In the genomic region with DNA sequence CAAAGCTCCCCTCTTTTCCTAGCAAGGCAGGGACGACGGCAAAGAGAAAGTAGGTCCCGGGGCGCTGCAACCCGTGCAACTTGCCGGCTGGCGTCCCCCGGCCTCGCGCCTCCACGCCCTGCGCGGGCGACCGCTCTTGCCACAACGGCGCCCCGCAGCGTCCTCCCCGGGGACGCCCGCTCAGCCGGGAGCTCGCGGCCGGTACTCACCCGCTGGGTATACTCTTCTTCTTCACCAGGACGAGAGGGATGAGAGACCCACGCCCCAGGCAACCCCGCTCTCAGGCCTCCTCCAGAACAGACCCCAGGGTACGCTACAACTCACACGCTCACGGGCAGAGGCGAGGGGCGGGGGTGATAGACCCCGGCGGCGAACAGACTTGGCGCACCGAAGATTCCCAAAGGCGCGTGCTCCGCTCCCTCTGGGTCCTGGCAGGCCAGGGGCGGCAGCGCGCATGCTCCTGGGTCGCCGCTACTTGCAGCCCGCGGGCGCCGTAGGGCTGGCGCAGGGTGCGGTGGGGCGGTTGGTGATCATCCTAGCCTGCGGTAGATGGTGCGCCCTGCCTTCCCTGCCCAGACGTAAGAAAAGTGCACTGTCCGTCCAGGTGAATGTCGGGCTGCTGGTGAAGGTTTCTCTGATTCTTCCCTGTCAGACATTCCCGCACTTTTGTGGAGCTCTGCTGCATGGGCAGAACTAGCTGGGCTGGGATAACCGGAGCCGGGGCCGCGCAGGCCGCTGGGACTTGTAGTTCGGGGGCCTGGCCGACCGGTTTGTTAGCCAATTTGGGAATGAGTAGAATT, we compare ENCODE assay signal across 8 cellular contexts. TPM values are rescaled to one million over a fixed set of nuclear protein-coding genes. Genes with fewer than 3 reads are reported as not detected.
DNase-seq lines count a peak whose midpoint lies in the region; ATAC-seq and TF ChIP-seq lines count a peak whose summit lies in the region.

A gene with protein sequence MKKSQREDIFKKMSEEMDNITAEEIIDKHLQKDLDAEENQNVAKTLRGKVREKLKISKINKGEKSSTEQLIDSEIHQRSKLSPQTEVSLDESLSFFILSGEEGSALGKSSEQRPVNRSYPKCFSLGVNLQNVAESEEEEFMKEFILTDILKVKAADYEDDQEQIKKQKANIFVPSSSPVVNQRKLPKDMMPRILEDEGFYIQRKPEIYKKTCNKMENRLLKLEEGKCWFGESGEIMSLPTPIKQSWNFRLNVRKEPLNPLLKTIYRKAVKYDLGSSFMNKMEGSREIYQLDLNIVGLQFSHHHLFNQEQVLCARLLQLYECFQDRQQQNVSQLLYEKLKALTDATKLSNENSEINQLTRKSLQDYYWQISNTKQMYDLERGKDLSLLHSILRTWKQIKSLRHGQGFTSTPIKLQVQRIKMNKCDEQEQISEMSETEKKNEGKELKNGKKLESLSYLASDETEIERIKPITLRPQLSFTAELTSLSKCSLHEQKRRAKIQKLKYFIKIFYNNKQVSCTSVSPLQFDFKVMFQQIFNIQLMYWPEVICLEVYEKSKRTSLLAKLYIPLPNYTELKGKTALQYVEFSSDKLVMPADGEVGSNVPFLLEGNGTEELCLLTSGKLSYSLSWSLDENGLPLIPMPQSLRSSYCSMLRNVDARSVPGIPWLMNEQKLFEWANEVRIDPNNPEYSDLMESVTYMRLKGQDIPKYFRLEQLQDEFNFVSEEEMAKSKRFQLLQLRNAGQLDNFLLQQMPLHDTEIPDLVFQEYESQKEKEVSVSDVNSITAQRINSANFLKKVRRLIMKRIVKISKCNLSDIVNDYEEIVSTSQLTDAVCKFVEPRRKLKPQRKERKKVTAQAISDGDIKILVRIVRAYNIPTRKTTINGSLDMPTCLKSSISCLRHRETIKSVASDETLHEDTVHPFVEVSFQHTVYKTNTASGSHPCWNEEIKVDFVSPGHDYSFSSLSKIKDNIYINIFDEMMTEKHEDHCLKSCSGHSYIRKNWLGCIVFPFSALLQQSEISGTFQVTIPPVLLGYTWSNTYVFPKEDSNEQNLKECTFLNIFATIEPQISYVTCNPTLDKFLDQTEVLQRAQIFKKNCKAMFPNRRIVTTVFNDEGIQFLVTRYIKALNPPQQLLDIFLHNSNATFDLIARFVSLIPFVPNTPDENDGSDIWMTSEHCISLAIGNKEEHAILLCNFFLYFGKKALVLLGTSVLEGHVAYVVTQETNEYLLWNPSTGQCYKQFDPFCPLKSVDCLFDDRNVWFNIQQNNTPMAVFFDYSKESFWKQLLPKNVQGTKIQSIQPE (N-terminal part only) (plus strand): TSS at position 522 of the 800 bp plus-strand sequence. CDS start 3,349 bp downstream, outside the sequence.

- H3K4me1 ChIP-seq in foreskin keratinocyte: no peaks in the 10 kb centered on the region
- no peaks in the 10 kb centered on the region for H3K4me1 ChIP-seq in neural progenitor cell
- peaks cover 0 to 18% (median 9%) of the 10 kb centered on the region in 5 donors for H3K4me1 ChIP-seq in subcutaneous abdominal adipose tissue (ENCODE audit: control insufficient read depth in 5 of 5, insufficient read depth in 5 of 5, low read length in 5 of 5)

- H4K20me1 ChIP-seq in neural progenitor cell (ENCODE audit: low read depth): no peaks in the 10 kb centered on the region

- H3K4me3 ChIP-seq in neural progenitor cell (peak within 1 kb of the TSS; percentile 60), subcutaneous abdominal adipose tissue (ENCODE audit: low read depth in 1 of 5, low read length in 5 of 5) (peak within 1 kb of the TSS; percentile 84 to 94 (median 93))

- POLR2A ChIA-PET in RWPE1 (lab: Yijun Ruan, JAX; ENCODE audit: low non-redundant PET): interaction anchor here (1.1 kb wide), 1 partner anchor 17 kb away, joined by 3 read pairs; no protein-coding TSS in a partner anchor

- DNase-seq in EH (ENCODE audit: low read depth): peak; percentile 82
- DNase-seq in RWPE1 (ENCODE audit: low spot score): peak; percentile 92
- peak; percentile 34 for DNase-seq in activated gamma-delta T cell treated with Interleukin-2 at 50 U/mL for 16 hours
- DNase-seq in foreskin keratinocyte: peak; percentile 70 to 82
- peak; percentile 93 for DNase-seq in neural progenitor cell (ENCODE audit: low spot score)

- peak; percentile 44; the same call in 1 of the 2 replicates for TF ChIP-seq CTCF in RWPE1 (conservative IDR thresholded peaks at IDR 0.05; ENCODE audit: low read depth)
- TF ChIP-seq CTCF in foreskin keratinocyte (conservative IDR thresholded peaks at IDR 0.05): peak; percentile 3
- no peak for TF ChIP-seq CTCF in neural progenitor cell (IDR thresholded peaks at IDR 0.05)

- H3K27ac ChIP-seq in RWPE1 (peak within 1 kb of the TSS; percentile 84), foreskin keratinocyte (peak within 1 kb of the TSS; percentile 14), neural progenitor cell (no peak within 1 kb of the TSS), subcutaneous abdominal adipose tissue (ENCODE audit: low read depth, low read length) (peak within 1 kb of the TSS; percentile 19)

- H3K27me3 ChIP-seq in foreskin keratinocyte (no peaks in the 10 kb centered on the region), neural progenitor cell (peaks cover 12% of the 10 kb centered on the region), subcutaneous abdominal adipose tissue (ENCODE audit: control insufficient read depth in 5 of 5, insufficient read depth in 4 of 5, low read length in 5 of 5) (no peaks in the 10 kb centered on the region)

- H3K27me3 Mint-ChIP-seq in neural progenitor cell (ENCODE audit: insufficient read depth, low read depth): peaks cover 4% of the 10 kb centered on the region

- H3K4me3 Mint-ChIP-seq in neural progenitor cell: peak within 1 kb of the TSS; percentile 93

- no peak within 1 kb of the TSS for H3K27ac Mint-ChIP-seq in neural progenitor cell

- peak within 1 kb of the TSS; percentile 96 for H2AFZ ChIP-seq in neural progenitor cell (replicated peaks)

- peak within 1 kb of the TSS; percentile 86 for H3K4me2 ChIP-seq in neural progenitor cell

- peak; percentile 88 for ATAC-seq in GM21576 (IDR thresholded peaks at IDR 0.05; ENCODE audit: unreplicated experiment)
- ATAC-seq in foreskin keratinocyte: peak; percentile 93

- no peak for TF ChIP-seq RAD21 in Ishikawa (IDR thresholded peaks at IDR 0.05; ENCODE audit: low read depth)

- no peak for TF ChIP-seq EP300 in Ishikawa (IDR thresholded peaks at IDR 0.05; ENCODE audit: borderline replicate concordance)

- H3F3A ChIP-seq in neural progenitor cell (ENCODE audit: low read depth): peaks cover 3% of the 10 kb centered on the region

- peaks cover 8% of the 10 kb centered on the region for H3K79me2 ChIP-seq in neural progenitor cell (ENCODE audit: low read depth)

- H3K36me3 Mint-ChIP-seq in neural progenitor cell: peaks cover 4% of the 10 kb centered on the region

- H3K4me1 Mint-ChIP-seq in neural progenitor cell: no peaks in the 10 kb centered on the region

- H3K9ac ChIP-seq in neural progenitor cell (no peak within 1 kb of the TSS), subcutaneous abdominal adipose tissue (ENCODE audit: low read length in 5 of 5) (peak within 1 kb of the TSS; percentile 64 to 85 (median 76))

- no peaks in the 10 kb centered on the region for H3K9me3 Mint-ChIP-seq in neural progenitor cell

- CTCF ChIA-PET in RWPE1 (lab: Yijun Ruan, JAX): interaction anchor here (0.6 to 1.4 kb wide), 8 partner anchors 12 to 1164 kb away, joined by 3 to 4 read pairs (median 3); no protein-coding TSS in a partner anchor

- H3K36me3 ChIP-seq in neural progenitor cell (no peaks in the 10 kb centered on the region), subcutaneous abdominal adipose tissue (ENCODE audit: control insufficient read depth in 5 of 5, insufficient read depth in 5 of 5, low read length in 5 of 5) (peaks cover 1 to 9% (median 6%) of the 10 kb centered on the region in 5 donors)

- H3K9me3 ChIP-seq in neural progenitor cell (ENCODE audit: low read depth) (no peaks in the 10 kb centered on the region), subcutaneous abdominal adipose tissue (ENCODE audit: control insufficient read depth in 5 of 5, low read length in 5 of 5) (no peaks in the 10 kb centered on the region)

TF ChIP-seq in Ishikawa, 13 proteins besides CTCF, POLR2A, EP300 and RAD21 (continues in another document):
- peak; percentile 58 for TF ChIP-seq TCF12 (IDR thresholded peaks at IDR 0.05; ENCODE audit: low read depth)
- TF ChIP-seq, protein P1, sequence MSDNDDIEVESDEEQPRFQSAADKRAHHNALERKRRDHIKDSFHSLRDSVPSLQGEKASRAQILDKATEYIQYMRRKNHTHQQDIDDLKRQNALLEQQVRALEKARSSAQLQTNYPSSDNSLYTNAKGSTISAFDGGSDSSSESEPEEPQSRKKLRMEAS (IDR thresholded peaks at IDR 0.05): peak; percentile 97
- 0 out of 2 replicates have a peak, but pooled peaks have one; percentile 8 for TF ChIP-seq EGR1 (IDR thresholded peaks at IDR 0.05)
- peak; percentile 53; the same call in 1 of the 2 replicates for TF ChIP-seq YY1 (IDR thresholded peaks at IDR 0.05; ENCODE audit: low read depth)
- TF ChIP-seq NFIC (IDR thresholded peaks at IDR 0.05): no peak; the same call in 1 of the 2 replicates
- TF ChIP-seq TAF1 (IDR thresholded peaks at IDR 0.05; ENCODE audit: low read depth): peak; percentile 69
- TF ChIP-seq, protein P2, sequence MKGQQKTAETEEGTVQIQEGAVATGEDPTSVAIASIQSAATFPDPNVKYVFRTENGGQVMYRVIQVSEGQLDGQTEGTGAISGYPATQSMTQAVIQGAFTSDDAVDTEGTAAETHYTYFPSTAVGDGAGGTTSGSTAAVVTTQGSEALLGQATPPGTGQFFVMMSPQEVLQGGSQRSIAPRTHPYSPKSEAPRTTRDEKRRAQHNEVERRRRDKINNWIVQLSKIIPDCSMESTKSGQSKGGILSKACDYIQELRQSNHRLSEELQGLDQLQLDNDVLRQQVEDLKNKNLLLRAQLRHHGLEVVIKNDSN (IDR thresholded peaks at IDR 0.05): peak; percentile 6; the same call in 1 of the 2 replicates
- TF ChIP-seq ZBTB7A (IDR thresholded peaks at IDR 0.05; ENCODE audit: low read depth): peak; percentile 92

RNA-seq across cellular contexts. Expression of the gene that starts here (rescaled TPM):
- total RNA-seq in foreskin keratinocyte (0.24 TPM in 1 of 2 replicates, not detected in the other), neural progenitor cell (ENCODE audit: low replicate concordance) (0.22 and 0.37 TPM in 2 replicates)
- 0.07 TPM in 1 of 2 replicates, not detected in the other for polyA plus RNA-seq in foreskin keratinocyte

Comparison
In these comparisons a context has a peak if more than half of its experiments do, and no peak if none do; other contexts are left out.
1. Peak in DNase-seq, ATAC-seq and H3K27ac ChIP-seq in foreskin keratinocyte; RNA of the gene not detected or under 1 TPM.
2. Peak in DNase-seq, H3K4me3 ChIP-seq and H3K4me2 ChIP-seq in neural progenitor cell; RNA of the gene not detected or under 1 TPM.
3. DNase-seq: peak in every context shown above with its lines; median percentile 93 in neural progenitor cell; 92 in RWPE1; 82 in EH; 76 in foreskin keratinocyte; 34 in activated gamma-delta T cell treated with Interleukin-2 at 50 U/mL for 16 hours.